ENCODE assay signal across 18 cellular contexts in the genomic region with DNA sequence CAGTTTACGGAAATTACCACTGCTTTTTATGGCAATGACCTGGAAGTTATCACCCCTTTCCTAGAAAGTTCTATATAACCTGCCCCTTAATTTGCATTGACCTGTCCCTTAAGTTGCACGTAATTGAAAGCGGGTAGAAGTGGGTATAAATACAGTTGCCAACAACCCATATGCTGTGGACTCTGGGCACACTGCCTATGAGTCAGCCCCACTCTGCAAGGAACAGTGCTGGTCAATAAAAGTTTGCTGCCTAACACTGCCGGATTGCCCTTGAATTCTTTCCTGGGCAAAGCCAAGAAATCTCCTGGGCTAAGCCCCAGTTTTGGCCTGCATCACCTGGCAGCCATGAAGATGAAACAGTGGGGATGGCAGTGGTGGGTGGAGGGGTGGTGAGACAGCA. TPM values are rescaled to one million over a fixed set of nuclear protein-coding genes. Genes with fewer than 3 reads are reported as not detected.
DNase-seq lines count a peak whose midpoint lies in the region; ATAC-seq and TF ChIP-seq lines count a peak whose summit lies in the region.
"Had no signal": no experiment of that assay in that cellular context is flagged by ENCODE, and none has a peak within 500 bp of the region (broad histone marks: within the 10 kb centered on the region; RNA-seq: fewer than 3 reads in every experiment).

No MANE protein-coding gene starts in this region.

- H3K79me2 ChIP-seq in PC-3 (ENCODE audit: low read length): no peaks in the 10 kb centered on the region

- peaks cover 63% of the 10 kb centered on the region for H3K4me1 Mint-ChIP-seq in stimulated activated memory B cell treated with anti-CD40 and anti-IgM and Interleukin-4, amounts not matched to agents 10 μg/mL and 1 μg/mL and 100 μg/mL, for 72 hours

- H2AFZ ChIP-seq in PC-3 (ENCODE audit: low read length): no peak overlapping the region

- no peaks in the 10 kb centered on the region for H3K36me3 Mint-ChIP-seq in stimulated activated memory B cell treated with anti-CD40 and anti-IgM and Interleukin-4, amounts not matched to agents 10 μg/mL and 1 μg/mL and 100 μg/mL, for 72 hours

- H3K4me3 ChIP-seq in PC-3 (ENCODE audit: low read length) (no peak overlapping the region), mucosa of descending colon (no peak overlapping the region)

- no peaks in the 10 kb centered on the region for H3K36me3 ChIP-seq in PC-3 (ENCODE audit: low read depth, low read length)
- H3K36me3 ChIP-seq in mucosa of descending colon (ENCODE audit: low read depth): no peaks in the 10 kb centered on the region
- H3K36me3 ChIP-seq: BE2C had no signal

- H3F3A ChIP-seq in PC-3 (ENCODE audit: low read length, unreplicated experiment): no peaks in the 10 kb centered on the region

- H3K27me3 Mint-ChIP-seq in stimulated activated memory B cell treated with anti-CD40 and anti-IgM and Interleukin-4, amounts not matched to agents 10 μg/mL and 1 μg/mL and 100 μg/mL, for 72 hours: no peaks in the 10 kb centered on the region

- H3K27ac ChIP-seq in PC-3 (ENCODE audit: low read length): no peak overlapping the region

- intact Hi-C loops in PC-3 (cut with micrococcal nuclease): no loop called here
- intact Hi-C loops in mucosa of descending colon (cut with DNase I, micrococcal nuclease): no loop called here

- H4K20me1 ChIP-seq in PC-3 (ENCODE audit: low read length): no peaks in the 10 kb centered on the region

- ATAC-seq in PC-3 (peak; percentile 37; the same call in 1 of the 2 replicates), mucosa of descending colon (peak; percentile 57)
- ATAC-seq in stimulated activated memory B cell treated with anti-CD40 and anti-IgM and Interleukin-4, amounts not matched to agents 10 μg/mL and 1 μg/mL and 100 μg/mL, for 72 hours: no peak
- ATAC-seq: HCT116 had no signal

- H3K4me1 ChIP-seq in PC-3 (ENCODE audit: insufficient read depth, low read length) (no peaks in the 10 kb centered on the region), mucosa of descending colon (ENCODE audit: low read depth) (no peaks in the 10 kb centered on the region)
- H3K4me1 ChIP-seq: BE2C, Caco-2 had no signal

- H3K27me3 ChIP-seq in PC-3 (ENCODE audit: low read length): peaks cover 74% of the 10 kb centered on the region

- no peak overlapping the region for H3K9ac ChIP-seq in PC-3 (ENCODE audit: low read length)

- no peaks in the 10 kb centered on the region for H3K9me2 ChIP-seq in PC-3 (replicated peaks; ENCODE audit: low read length)

- H3K4me3 Mint-ChIP-seq in stimulated activated memory B cell treated with anti-CD40 and anti-IgM and Interleukin-4, amounts not matched to agents 10 μg/mL and 1 μg/mL and 100 μg/mL, for 72 hours: no peak overlapping the region
- H3K4me3 Mint-ChIP-seq: CD4-positive, alpha-beta T cell; HFFc6; IgD-negative memory B cell had no signal

- no peak for TF ChIP-seq CTCF in PC-3 (conservative IDR thresholded peaks at IDR 0.05; ENCODE audit: low read depth, low read length)
- no peak for TF ChIP-seq CTCF in mucosa of descending colon (IDR thresholded peaks at IDR 0.05)

- POLR2A ChIA-PET in PC-3 (lab: Charles Lee; ENCODE audit: unreplicated experiment): no interaction called here

- H3K9me3 ChIP-seq in PC-3 (ENCODE audit: low read length) (no peaks in the 10 kb centered on the region), mucosa of descending colon (no peaks in the 10 kb centered on the region)
- H3K9me3 ChIP-seq: BE2C, Caco-2 had no signal

- BruUV-seq in PC-3 (replicated peaks; lab: Mats Ljungman, UMichigan): no TSS peak

- DNase-seq in PC-3 (no peak), mucosa of descending colon (no peak), NCI-H187 (lab: John Stamatoyannopoulos, UW) (no peak), NCI-H1694 treated with DMSO at 0.1 percent for 48 hours (lab: John Stamatoyannopoulos, UW) (no peak), amniotic stem cell (lab: John Stamatoyannopoulos, UW) (no peak)
- DNase-seq: ACHN; BE2C; C1 segment of cervical spinal cord; Caco-2; CD4-positive, alpha-beta T cell; DMS153; DMS79; GF-D8; GOT3; HFFc6 had no signal

- no peak overlapping the region for H3K4me2 ChIP-seq in PC-3 (ENCODE audit: low read length)

- no peaks in the 10 kb centered on the region for H3K9me3 Mint-ChIP-seq in stimulated activated memory B cell treated with anti-CD40 and anti-IgM and Interleukin-4, amounts not matched to agents 10 μg/mL and 1 μg/mL and 100 μg/mL, for 72 hours
- H3K9me3 Mint-ChIP-seq: CD4-positive, alpha-beta T cell; HFFc6; IgD-negative memory B cell had no signal

- H3K27ac Mint-ChIP-seq in stimulated activated memory B cell treated with anti-CD40 and anti-IgM and Interleukin-4, amounts not matched to agents 10 μg/mL and 1 μg/mL and 100 μg/mL, for 72 hours: peak overlapping the region; percentile 84
- H3K27ac Mint-ChIP-seq: CD4-positive, alpha-beta T cell; HFFc6 had no signal

- CTCF ChIA-PET in PC-3 (lab: Charles Lee): no interaction called here

RNA-seq across cellular contexts. Expression of a gene that starts 23.9 kb away (rescaled TPM):
- 373 and 463 TPM in 2 replicates for total RNA-seq in PC-3 (2014; rRNA removed)
- total RNA-seq in mucosa of descending colon: 100 to 1,000 TPM in 1 of 3 donors, 10 to 100 TPM in 2; 86.6 to 101 (median 97.6) TPM
